Comparison of ENCODE assay signal across 8 cellular contexts in the genomic region with DNA sequence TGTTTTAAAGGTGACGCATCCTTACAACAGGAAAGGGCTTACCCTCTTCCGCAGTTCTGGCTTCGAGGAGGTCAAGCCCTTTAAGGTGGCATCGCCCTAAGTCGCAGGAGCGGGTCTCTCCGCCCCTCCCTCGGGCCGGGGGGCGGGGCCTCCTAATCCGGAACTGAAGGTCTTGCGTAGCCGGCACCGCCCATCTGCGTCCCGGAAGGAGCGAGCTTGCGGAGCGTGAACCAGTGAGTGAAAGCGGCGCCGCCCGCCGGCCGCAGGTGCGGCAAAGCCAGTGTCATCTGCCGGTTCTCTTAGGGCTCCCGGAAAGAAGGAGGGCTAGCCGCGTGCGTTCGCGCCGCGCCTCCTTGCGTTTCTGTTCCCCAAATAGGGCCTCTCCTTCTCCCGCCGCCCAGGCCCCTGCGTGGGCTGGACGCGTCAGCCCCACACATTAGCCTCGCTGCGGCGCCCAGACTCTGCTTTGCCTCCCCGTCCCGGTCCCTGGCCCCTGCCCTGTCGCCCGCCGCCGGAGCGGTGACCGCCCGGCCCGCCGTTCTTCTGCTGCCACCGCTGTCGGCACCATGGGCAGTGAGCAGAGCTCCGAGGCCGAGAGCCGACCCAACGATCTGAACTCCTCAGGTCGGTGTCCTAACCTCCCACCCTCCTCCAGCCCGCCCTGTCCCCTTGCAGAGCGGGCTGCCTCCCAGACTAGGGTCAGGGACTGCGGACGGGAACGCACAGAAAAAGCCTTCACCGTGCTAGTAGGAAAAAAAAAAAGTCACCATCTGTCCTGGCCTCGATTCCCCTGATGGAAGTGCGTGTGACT. TPM values are rescaled to one million over a fixed set of nuclear protein-coding genes. Genes with fewer than 3 reads are reported as not detected.
DNase-seq lines count a peak whose midpoint lies in the region; ATAC-seq, FAIRE-seq and TF ChIP-seq lines count a peak whose summit lies in the region.

A gene (plus strand): TSS at position 193 of the 811 bp plus-strand sequence. CDS start 374 bp downstream, at position 567.

- DNase-seq in GM18507 (ENCODE audit: extremely low spot score, insufficient read length, low read depth) (peak; percentile 89), NCI-H2029 (lab: John Stamatoyannopoulos, UW) (peak; percentile 98), T-helper 22 cell (ENCODE audit: low read depth) (peak; percentile 98), astrocyte of the cerebellum (ENCODE audit: low read depth) (peak; percentile 65), hepatic stellate cell (ENCODE audit: low spot score) (peak; percentile 88), aorta (peak; percentile 98 to 99)

- peak within 1 kb of the TSS; percentile 97 for H3K27ac ChIP-seq in rectal smooth muscle tissue (ENCODE audit: low read depth, low read length)
- H3K27ac ChIP-seq in aorta (ENCODE audit: low read depth in 1 of 2, low read length in 2 of 2): peak within 1 kb of the TSS; percentile 62 to 90

- H3K9ac ChIP-seq in rectal smooth muscle tissue (ENCODE audit: low read length): peak within 1 kb of the TSS; percentile 94

- peak; percentile 88 for ATAC-seq in HG02981 (IDR thresholded peaks at IDR 0.05; ENCODE audit: unreplicated experiment)
- ATAC-seq in aorta (ENCODE audit: low FRiP score): peak; percentile 97

- in situ Hi-C loops in astrocyte of the cerebellum (cut with HindIII; ENCODE audit: low sequenced_read_pairs): no loop called here

- H3K27me3 ChIP-seq in rectal smooth muscle tissue (ENCODE audit: control insufficient read depth, insufficient read depth, low read length) (no peaks in the 10 kb centered on the region), aorta (ENCODE audit: control insufficient read depth in 1 of 2, insufficient read depth in 2 of 2, low read length in 1 of 2) (no peaks in the 10 kb centered on the region)

- intact Hi-C loops in aorta (cut with DNase I): no loop called here

- H3K9me3 ChIP-seq in aorta (ENCODE audit: control insufficient read depth, low read length): no peaks in the 10 kb centered on the region

- H3K4me3 ChIP-seq in astrocyte of the cerebellum (ENCODE audit: low read depth, low read length) (peak within 1 kb of the TSS; percentile 86), rectal smooth muscle tissue (ENCODE audit: low read length) (peak within 1 kb of the TSS; percentile 95), aorta (ENCODE audit: low read length in 2 of 2) (peak within 1 kb of the TSS; percentile 59 to 65)

- peak; percentile 98 for FAIRE-seq in GM18507 (lab: Jason Lieb, UNC)

- H3K4me1 ChIP-seq in rectal smooth muscle tissue (ENCODE audit: control insufficient read depth, insufficient read depth, low read length) (peaks cover 8% of the 10 kb centered on the region), aorta (ENCODE audit: control insufficient read depth in 1 of 2, insufficient read depth in 2 of 2, low read length in 2 of 2) (no peaks in the 10 kb centered on the region)

- no peaks in the 10 kb centered on the region for H3K36me3 ChIP-seq in rectal smooth muscle tissue (ENCODE audit: control insufficient read depth, insufficient read depth, low read length)
- no peaks in the 10 kb centered on the region for H3K36me3 ChIP-seq in aorta (ENCODE audit: control insufficient read depth in 1 of 2, insufficient read depth in 2 of 2, low read length in 1 of 2)

- 0% methylated on average over 69 to 70 of the region's 70 CpGs for WGBS in aorta, 2 donors

- TF ChIP-seq CTCF in astrocyte of the cerebellum (IDR thresholded peaks at IDR 0.05; ENCODE audit: low read depth, low read length, missing control alignments): peak; percentile 32

RNA-seq across cellular contexts. Expression of the gene that starts here (rescaled TPM):
- total RNA-seq in aorta: 10 to 100 TPM; 18.1 to 22.8 TPM
- 1 to 10 TPM; 7.2 to 8.4 TPM for polyA plus RNA-seq in aorta

Comparison
In these comparisons a context has a peak if more than half of its experiments do, and no peak if none do; other contexts are left out.
1. Peak in every context shown above with its lines: DNase-seq, ATAC-seq, H3K4me3 ChIP-seq and H3K27ac ChIP-seq.